39 cellular contexts compared by ENCODE assay signal in genomic region chr13:35279500-35279899, GRCh38.
"Had no signal": no experiment of that assay in that cellular context is flagged by ENCODE, and none has a peak within 500 bp of the region (broad histone marks: within the 10 kb centered on the region; RNA-seq: fewer than 3 reads in every experiment).

No MANE protein-coding gene starts in this region.

- H3K9me3 Mint-ChIP-seq: activated CD4-positive, alpha-beta T cell treated with anti-CD3 and anti-CD28 coated beads, Interleukin-2, amount 10 ng/mL, durations not matched to agents 24 days and 14 days; activated naive CD4-positive, alpha-beta T cell treated with anti-CD3 and anti-CD28 coated beads for 36 hours; activated naive CD4-positive, alpha-beta T cell treated with anti-CD3 and anti-CD28 coated beads, Interleukin-2, amount 50 U/mL, for 72 hours; activated T-cell treated with anti-CD3 and anti-CD28 coated beads, Interleukin-2, amount 50 U/mL, for 4 hours; activated T-cell treated with anti-CD3 and anti-CD28 coated beads, Interleukin-2, amount 50 U/mL, for 72 hours; activated T-helper 1 cell treated with anti-CD3 and anti-CD28 coated beads, Interleukin-12 subunit alpha, Interleukin-12 subunit beta, Interleukin-2, Interleukin-4 antibody, amounts not matched to agents 30 ng/mL and 10 ng/mL and 1 ng/mL, durations not matched to agents 14 hours and 24 hours and 36 hours; activated T-helper 17 cell treated with anti-CD3 and anti-CD28 coated beads, Interleukin-2, amount 50 U/mL, for 72 hours; T-helper 2 cell treated with Interferon-gamma antibody and Interleukin-4, amounts not matched to agents 5 μg/mL and 100 μg/mL, for 36 hours had no signal

- H3K4me1 Mint-ChIP-seq: activated B cell treated with CpG ODN at 0.5 μM for 24 hours; activated CD4-positive, alpha-beta T cell treated with anti-CD3 and anti-CD28 coated beads, Interleukin-2, amount 10 ng/mL, durations not matched to agents 24 days and 14 days; activated naive CD8-positive, alpha-beta T cell treated with anti-CD3 and anti-CD28 coated beads for 36 hours; activated T-helper 17 cell treated with anti-CD3 and anti-CD28 coated beads, Interleukin-2, amount 50 U/mL, for 72 hours; central memory CD8-positive, alpha-beta T cell had no signal

- H3K9me3 ChIP-seq: adrenal gland, body of pancreas had no signal

- H3K27me3 ChIP-seq: adrenal gland, body of pancreas, brain microvascular endothelial cell, cardiac muscle cell had no signal

- H3K27ac ChIP-seq: adrenal gland, body of pancreas, brain microvascular endothelial cell, cardiac muscle cell, VCaP had no signal

- H3K36me3 ChIP-seq: adrenal gland, brain microvascular endothelial cell, cardiac muscle cell had no signal

- H3K36me3 Mint-ChIP-seq: activated CD4-positive, alpha-beta memory T cell treated with anti-CD3 and anti-CD28 coated beads for 36 hours; activated naive CD4-positive, alpha-beta T cell treated with anti-CD3 and anti-CD28 coated beads, Interleukin-2, amount 50 U/mL, for 72 hours; activated naive CD8-positive, alpha-beta T cell treated with anti-CD3 and anti-CD28 coated beads for 36 hours had no signal

- H3K4me3 ChIP-seq: adrenal gland, body of pancreas, cardiac muscle cell had no signal

- H3K4me1 ChIP-seq: adrenal gland, body of pancreas had no signal

- FAIRE-seq: astrocyte, bronchial epithelial cell, TTC549 had no signal

- DNase-seq: activated B cell treated with CpG ODN at 0.5 μM for 24 hours; activated CD4-positive, alpha-beta memory T cell treated with anti-CD3 and anti-CD28 coated beads for 36 hours; activated CD4-positive, alpha-beta T cell treated with anti-CD3 and anti-CD28 coated beads for 4 hours; activated CD4-positive, alpha-beta T cell treated with anti-CD3 and anti-CD28 coated beads, Interleukin-2, amount 10 ng/mL, durations not matched to agents 24 days and 14 days; activated CD4-positive, alpha-beta T cell treated with anti-CD3 and anti-CD28 coated beads, Interleukin-2, amount 50 U/mL, for 1 hour; activated CD4-positive, alpha-beta T cell treated with anti-CD3 and anti-CD28 coated beads, Interleukin-2, amount 50 U/mL, for 4 hours; activated CD4-positive, CD25-positive, alpha-beta regulatory T cell treated with anti-CD3 and anti-CD28 coated beads, Interleukin-2, amount 50 U/mL, for 72 hours; activated CD8-positive, alpha-beta memory T cell treated with anti-CD3 and anti-CD28 coated beads, Interleukin-2, amount 50 U/mL, for 4 hours; activated CD8-positive, alpha-beta T cell treated with anti-CD3 and anti-CD28 coated beads for 36 hours; activated effector memory CD4-positive, alpha-beta T cell treated with anti-CD3 and anti-CD28 coated beads, Interleukin-2, amount 50 U/mL, for 16 hours; activated gamma-delta T cell treated with Interleukin-2 at 50 U/mL for 16 hours; activated naive CD4-positive, alpha-beta T cell; activated naive CD4-positive, alpha-beta T cell treated with anti-CD3 and anti-CD28 coated beads for 36 hours; activated naive CD4-positive, alpha-beta T cell treated with anti-CD3 and anti-CD28 coated beads, Interleukin-2, amount 50 U/mL, for 16 hours; activated naive CD8-positive, alpha-beta T cell treated with anti-CD3 and anti-CD28 coated beads for 36 hours; activated T-cell treated with anti-CD3 and anti-CD28 coated beads for 4 hours; activated T-cell treated with anti-CD3 and anti-CD28 coated beads, Interleukin-2, amount 50 U/mL, for 1 hour; activated T-cell treated with anti-CD3 and anti-CD28 coated beads, Interleukin-2, amount 50 U/mL, for 4 hours; activated T-cell treated with anti-CD3 and anti-CD28 coated beads, Interleukin-2, amount 50 U/mL, for 72 hours; adrenal gland; amniotic stem cell; aorta; body of pancreas; brain microvascular endothelial cell; caudate nucleus; T-helper 1 cell; T-helper 2 cell; T-helper 9 cell had no signal

- H3K4me3 Mint-ChIP-seq: activated B cell treated with CpG ODN at 0.5 μM for 24 hours; activated CD4-positive, alpha-beta memory T cell treated with anti-CD3 and anti-CD28 coated beads for 36 hours; activated CD4-positive, alpha-beta T cell treated with anti-CD3 and anti-CD28 coated beads, Interleukin-2, amount 10 ng/mL, durations not matched to agents 24 days and 14 days; activated CD8-positive, alpha-beta T cell treated with anti-CD3 and anti-CD28 coated beads for 36 hours; activated naive CD4-positive, alpha-beta T cell treated with anti-CD3 and anti-CD28 coated beads for 36 hours; activated naive CD8-positive, alpha-beta T cell treated with anti-CD3 and anti-CD28 coated beads for 36 hours; activated T-cell treated with anti-CD3 and anti-CD28 coated beads, Interleukin-2, amount 50 U/mL, for 4 hours; activated T-cell treated with anti-CD3 and anti-CD28 coated beads, Interleukin-2, amount 50 U/mL, for 72 hours; activated T-helper 1 cell treated with anti-CD3 and anti-CD28 coated beads, Interleukin-12 subunit alpha, Interleukin-12 subunit beta, Interleukin-2, Interleukin-4 antibody, amounts not matched to agents 30 ng/mL and 10 ng/mL and 1 ng/mL, durations not matched to agents 14 hours and 24 hours and 36 hours; activated T-helper 17 cell treated with anti-CD3 and anti-CD28 coated beads, Interleukin-2, amount 50 U/mL, for 72 hours; central memory CD8-positive, alpha-beta T cell; T-helper 1 cell treated with Interleukin-12 subunit alpha and Interleukin-12 subunit beta and Interleukin-4 antibody, amounts not matched to agents 30 μg/mL and 1 μg/mL, for 36 hours; T-helper 2 cell treated with Interferon-gamma antibody and Interleukin-4, amounts not matched to agents 5 μg/mL and 100 μg/mL, for 36 hours had no signal

- ATAC-seq: activated CD8-positive, alpha-beta T cell treated with anti-CD3 and anti-CD28 coated beads for 36 hours; activated naive CD4-positive, alpha-beta T cell treated with anti-CD3 and anti-CD28 coated beads, Interleukin-2, amount 50 U/mL, for 72 hours; activated T-cell treated with anti-CD3 and anti-CD28 coated beads, Interleukin-2, amount 50 U/mL, for 4 hours; activated T-cell treated with anti-CD3 and anti-CD28 coated beads, Interleukin-2, amount 50 U/mL, for 72 hours; activated T-helper 17 cell treated with anti-CD3 and anti-CD28 coated beads, Interleukin-2, amount 50 U/mL, for 72 hours; body of pancreas had no signal

- H3K27me3 Mint-ChIP-seq: activated B cell treated with CpG ODN at 0.5 μM for 24 hours; activated CD4-positive, alpha-beta memory T cell treated with anti-CD3 and anti-CD28 coated beads for 36 hours; activated CD4-positive, alpha-beta T cell treated with anti-CD3 and anti-CD28 coated beads, Interleukin-2, amount 10 ng/mL, durations not matched to agents 24 days and 14 days; activated CD8-positive, alpha-beta T cell treated with anti-CD3 and anti-CD28 coated beads for 36 hours; activated naive CD8-positive, alpha-beta T cell treated with anti-CD3 and anti-CD28 coated beads for 36 hours; activated T-helper 17 cell treated with anti-CD3 and anti-CD28 coated beads, Interleukin-2, amount 50 U/mL, for 72 hours; central memory CD8-positive, alpha-beta T cell had no signal

- H3K27ac Mint-ChIP-seq: activated B cell treated with CpG ODN at 0.5 μM for 24 hours; activated CD4-positive, alpha-beta memory T cell treated with anti-CD3 and anti-CD28 coated beads for 36 hours; activated CD4-positive, alpha-beta T cell treated with anti-CD3 and anti-CD28 coated beads, Interleukin-2, amount 10 ng/mL, durations not matched to agents 24 days and 14 days; activated CD8-positive, alpha-beta T cell treated with anti-CD3 and anti-CD28 coated beads for 36 hours; activated naive CD4-positive, alpha-beta T cell treated with anti-CD3 and anti-CD28 coated beads for 36 hours; activated naive CD4-positive, alpha-beta T cell treated with anti-CD3 and anti-CD28 coated beads, Interleukin-2, amount 50 U/mL, for 72 hours; activated naive CD8-positive, alpha-beta T cell treated with anti-CD3 and anti-CD28 coated beads for 36 hours; activated T-cell treated with anti-CD3 and anti-CD28 coated beads, Interleukin-2, amount 50 U/mL, for 72 hours; activated T-helper 1 cell treated with anti-CD3 and anti-CD28 coated beads, Interleukin-12 subunit alpha, Interleukin-12 subunit beta, Interleukin-2, Interleukin-4 antibody, amounts not matched to agents 30 ng/mL and 10 ng/mL and 1 ng/mL, durations not matched to agents 14 hours and 24 hours and 36 hours; activated T-helper 17 cell treated with anti-CD3 and anti-CD28 coated beads, Interleukin-2, amount 50 U/mL, for 72 hours; T-helper 1 cell treated with Interleukin-12 subunit alpha and Interleukin-12 subunit beta and Interleukin-4 antibody, amounts not matched to agents 30 μg/mL and 1 μg/mL, for 36 hours; T-helper 2 cell treated with Interferon-gamma antibody and Interleukin-4, amounts not matched to agents 5 μg/mL and 100 μg/mL, for 36 hours had no signal
